Comparison of ENCODE assay signal across 9 cellular contexts in genomic region chr6:157032923-157033322, GRCh38.
DNase-seq lines count a peak whose midpoint lies in the region; ATAC-seq, FAIRE-seq and TF ChIP-seq lines count a peak whose summit lies in the region.
"Had no signal": no experiment of that assay in that cellular context is flagged by ENCODE, and none has a peak within 500 bp of the region (broad histone marks: within the 10 kb centered on the region; RNA-seq: fewer than 3 reads in every experiment).

No MANE protein-coding gene starts in this region.

- H3K9me3 ChIP-seq in heart left ventricle = no peaks in the 10 kb centered on the region
- H3K9me3 ChIP-seq in astrocyte (ENCODE audit: insufficient read depth, low read depth, low read length) = no peaks in the 10 kb centered on the region
- H3K9me3 ChIP-seq in lower lobe of right lung = no peaks in the 10 kb centered on the region
- H3K9me3 ChIP-seq in transverse colon = no peaks in the 10 kb centered on the region

- peaks cover 3% of the 10 kb centered on the region for H3K36me3 Mint-ChIP-seq in astrocyte (ENCODE audit: low read depth, unreplicated experiment)

- peak overlapping the region; percentile 88 for H3K4me2 ChIP-seq in astrocyte (ENCODE audit: low read length)

- no peak overlapping the region for H3K27ac Mint-ChIP-seq in astrocyte (ENCODE audit: unreplicated experiment)

- ATAC-seq in heart left ventricle = no peak
- ATAC-seq in Right ventricle myocardium superior (ENCODE audit: poor library complexity) = no peak
- ATAC-seq in lower lobe of right lung = no peak
- no peak for ATAC-seq in left colon
- no peak for ATAC-seq in GM19351 (IDR thresholded peaks at IDR 0.05; ENCODE audit: unreplicated experiment)

- no peak for TF ChIP-seq CTCF in heart left ventricle (IDR thresholded peaks at IDR 0.05)
- TF ChIP-seq CTCF in astrocyte (IDR thresholded peaks at IDR 0.05; ENCODE audit: insufficient read depth, low read depth, low read length) = no peak
- no peak for TF ChIP-seq CTCF in lower lobe of right lung (IDR thresholded peaks at IDR 0.05)
- TF ChIP-seq CTCF in transverse colon (IDR thresholded peaks at IDR 0.05) = no peak

- DNase-seq in heart left ventricle (no peak), Right ventricle myocardium superior (no peak), astrocyte (ENCODE audit: low read depth) (no peak), lower lobe of right lung (no peak), transverse colon (no peak), substantia nigra (lab: John Stamatoyannopoulos, UW) (no peak), left colon (no peak)
- DNase-seq: nucleus accumbens had no signal

- TF ChIP-seq POLR2A in heart left ventricle (IDR thresholded peaks at IDR 0.05) (no peak), transverse colon (IDR thresholded peaks at IDR 0.05) (no peak)

- peaks cover 83% of the 10 kb centered on the region for H3K79me2 ChIP-seq in astrocyte (ENCODE audit: insufficient read depth, low read length)

- WGBS in heart left ventricle, 4 donors = 69 to 80% (median 73%) methylated on average over 4 of the region's 4 CpGs
- WGBS in transverse colon (ENCODE audit: low coverage in 1 of 2), 2 donors = 51 to 61% methylated on average over 4 of the region's 4 CpGs

- H3K27ac ChIP-seq in heart left ventricle (peak overlapping the region in 5 of 12 donors; percentile 18 to 75 (median 38)), astrocyte (ENCODE audit: low read depth, low read length) (no peak overlapping the region), lower lobe of right lung (peak overlapping the region; percentile 66), transverse colon (peak overlapping the region in 3 of 4 donors; percentile 65 to 80 (median 74)), substantia nigra (ENCODE audit: low read depth, low read length, poor library complexity, severe bottlenecking) (no peak overlapping the region)

- H3K9me3 Mint-ChIP-seq in astrocyte (ENCODE audit: unreplicated experiment) = peaks cover 3% of the 10 kb centered on the region

- H3K4me1 ChIP-seq in heart left ventricle = peaks cover 0 to 53% (median 39%) of the 10 kb centered on the region in 12 donors
- H3K4me1 ChIP-seq in astrocyte (ENCODE audit: insufficient read depth, low read length) = no peaks in the 10 kb centered on the region
- H3K4me1 ChIP-seq in lower lobe of right lung = peaks cover 50% of the 10 kb centered on the region
- peaks cover 4 to 42% (median 15%) of the 10 kb centered on the region in 4 donors for H3K4me1 ChIP-seq in transverse colon

- intact Hi-C loops in heart left ventricle (cut with DNase I) (loop anchor here in 8 of 10 donors (5.0 to 10.0 kb wide), 5 partner anchors 149 to 471 kb away; no protein-coding TSS in a partner anchor), Right ventricle myocardium superior (cut with DNase I) (no loop called here), lower lobe of right lung (cut with DNase I) (no loop called here), transverse colon (cut with DNase I; ENCODE audit: low total_unique reads) (loop anchor here (5.0 kb wide), 1 partner anchor 244 kb away; no protein-coding TSS in a partner anchor), left colon (cut with DNase I, micrococcal nuclease) (loop anchor here in 1 of 2 donors (10.0 kb wide), 2 partner anchors 152 to 468 kb away; no protein-coding TSS in a partner anchor)

- H3K27me3 ChIP-seq in heart left ventricle = no peaks in the 10 kb centered on the region
- no peaks in the 10 kb centered on the region for H3K27me3 ChIP-seq in astrocyte (ENCODE audit: insufficient read depth, low read length)
- no peaks in the 10 kb centered on the region for H3K27me3 ChIP-seq in lower lobe of right lung (ENCODE audit: low read depth)
- H3K27me3 ChIP-seq in transverse colon = no peaks in the 10 kb centered on the region

- H3K4me1 Mint-ChIP-seq in astrocyte (ENCODE audit: low read depth, unreplicated experiment) = peaks cover 18% of the 10 kb centered on the region

- H3K27me3 Mint-ChIP-seq in astrocyte (ENCODE audit: low read depth, unreplicated experiment) = no peaks in the 10 kb centered on the region

- TF ChIP-seq EP300 in transverse colon (IDR thresholded peaks at IDR 0.05; ENCODE audit: low read depth) = no peak

- peaks cover 31% of the 10 kb centered on the region for H4K20me1 ChIP-seq in astrocyte (ENCODE audit: insufficient read depth, low read length)

- H3K9ac ChIP-seq in astrocyte (ENCODE audit: low read length) = peak overlapping the region; percentile 80

- H3K36me3 ChIP-seq in heart left ventricle (no peaks in the 10 kb centered on the region), astrocyte (ENCODE audit: insufficient read depth, low read length) (no peaks in the 10 kb centered on the region), lower lobe of right lung (no peaks in the 10 kb centered on the region), transverse colon (no peaks in the 10 kb centered on the region)

- no peak overlapping the region for H3K4me3 Mint-ChIP-seq in astrocyte (ENCODE audit: unreplicated experiment)

- H2AFZ ChIP-seq in astrocyte (ENCODE audit: low read depth, low read length) = no peak overlapping the region

- FAIRE-seq in astrocyte (lab: Jason Lieb, UNC) = no peak

- in situ Hi-C loops in transverse colon (cut with MboI; ENCODE audit: low pct_ligation_motif_present in 1 of 4, low pct_unique_long_range_greater_than_20kb in 1 of 4, low sequenced_read_pairs in 3 of 4) = loop anchor here in 3 of 4 donors (10.0 to 25.0 kb wide), 3 partner anchors 154 to 471 kb away; no protein-coding TSS in a partner anchor

- H3K4me3 ChIP-seq in heart left ventricle (peak overlapping the region in 8 of 12 donors; percentile 39 to 57 (median 47)), astrocyte (ENCODE audit: insufficient read depth, low read depth, low read length) (peak overlapping the region; percentile 51), lower lobe of right lung (peak overlapping the region; percentile 55), transverse colon (peak overlapping the region in 3 of 4 donors; percentile 28 to 53 (median 30))

Comparison
In these comparisons a context has a peak if more than half of its experiments do, and no peak if none do; other contexts are left out.
1. intact Hi-C loops: an anchor here in heart left ventricle (5.0 to 10.0 kb wide) and transverse colon (5.0 kb wide); none called in Right ventricle myocardium superior and lower lobe of right lung.
2. H3K27ac ChIP-seq: peak in lower lobe of right lung (single experiment) and transverse colon (3 of 4); none in astrocyte (single experiment) and substantia nigra (single experiment).
3. Peak in every context shown above with its lines, with median percentiles within 50 percentile points of each other: H3K4me3 ChIP-seq.